ENCODE assay signal across 1 cellular context in the genomic region with DNA sequence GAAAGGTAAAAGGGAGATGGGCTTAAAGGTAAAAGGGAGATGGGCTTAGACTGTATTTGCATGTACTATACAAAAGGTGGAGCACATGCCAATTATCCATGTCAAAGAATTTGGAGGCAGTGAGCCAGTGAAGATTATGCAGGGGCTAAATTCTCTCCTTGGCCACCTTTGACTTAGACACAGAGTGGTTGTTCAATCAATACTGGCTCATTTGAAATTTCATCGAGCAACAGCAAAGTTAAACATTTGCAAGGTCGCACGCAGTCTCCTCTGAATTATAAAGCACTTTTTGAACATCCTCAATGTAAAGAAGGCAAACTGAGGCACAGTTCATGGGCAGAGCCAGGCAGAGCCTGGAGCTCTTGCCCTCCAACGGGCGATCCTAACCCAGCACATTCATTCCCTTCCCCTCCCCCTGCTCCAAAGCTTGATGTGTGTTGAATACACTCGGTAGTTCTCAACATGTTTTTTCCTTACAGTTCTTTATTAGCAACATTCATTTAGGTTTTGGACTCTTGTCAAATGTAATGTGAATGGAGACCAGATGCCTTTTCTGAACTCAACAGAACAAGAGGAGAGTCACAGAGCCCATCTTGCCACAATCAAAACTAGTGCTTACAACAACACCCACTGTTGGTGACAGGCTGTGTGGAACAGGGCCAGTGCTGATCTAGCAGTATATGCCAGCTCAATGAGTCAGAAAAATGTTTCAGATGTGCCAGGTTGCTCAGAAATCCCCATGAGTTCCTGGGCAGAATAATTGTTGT.
TF ChIP-seq lines count a peak whose summit lies in the region.

No MANE protein-coding gene starts in this region.

TF ChIP-seq in GM12878, 131 proteins besides CTCF, POLR2A, EP300 and RAD21 (continued from another document):
- TF ChIP-seq, protein P1, sequence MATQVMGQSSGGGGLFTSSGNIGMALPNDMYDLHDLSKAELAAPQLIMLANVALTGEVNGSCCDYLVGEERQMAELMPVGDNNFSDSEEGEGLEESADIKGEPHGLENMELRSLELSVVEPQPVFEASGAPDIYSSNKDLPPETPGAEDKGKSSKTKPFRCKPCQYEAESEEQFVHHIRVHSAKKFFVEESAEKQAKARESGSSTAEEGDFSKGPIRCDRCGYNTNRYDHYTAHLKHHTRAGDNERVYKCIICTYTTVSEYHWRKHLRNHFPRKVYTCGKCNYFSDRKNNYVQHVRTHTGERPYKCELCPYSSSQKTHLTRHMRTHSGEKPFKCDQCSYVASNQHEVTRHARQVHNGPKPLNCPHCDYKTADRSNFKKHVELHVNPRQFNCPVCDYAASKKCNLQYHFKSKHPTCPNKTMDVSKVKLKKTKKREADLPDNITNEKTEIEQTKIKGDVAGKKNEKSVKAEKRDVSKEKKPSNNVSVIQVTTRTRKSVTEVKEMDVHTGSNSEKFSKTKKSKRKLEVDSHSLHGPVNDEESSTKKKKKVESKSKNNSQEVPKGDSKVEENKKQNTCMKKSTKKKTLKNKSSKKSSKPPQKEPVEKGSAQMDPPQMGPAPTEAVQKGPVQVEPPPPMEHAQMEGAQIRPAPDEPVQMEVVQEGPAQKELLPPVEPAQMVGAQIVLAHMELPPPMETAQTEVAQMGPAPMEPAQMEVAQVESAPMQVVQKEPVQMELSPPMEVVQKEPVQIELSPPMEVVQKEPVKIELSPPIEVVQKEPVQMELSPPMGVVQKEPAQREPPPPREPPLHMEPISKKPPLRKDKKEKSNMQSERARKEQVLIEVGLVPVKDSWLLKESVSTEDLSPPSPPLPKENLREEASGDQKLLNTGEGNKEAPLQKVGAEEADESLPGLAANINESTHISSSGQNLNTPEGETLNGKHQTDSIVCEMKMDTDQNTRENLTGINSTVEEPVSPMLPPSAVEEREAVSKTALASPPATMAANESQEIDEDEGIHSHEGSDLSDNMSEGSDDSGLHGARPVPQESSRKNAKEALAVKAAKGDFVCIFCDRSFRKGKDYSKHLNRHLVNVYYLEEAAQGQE (IDR thresholded peaks at IDR 0.05; ENCODE audit: low read depth, low read length), result no peak
TF ChIP-seq in GM12878: peak in this region for 0.
